ENCODE assay signal across 15 cellular contexts in the genomic region with DNA sequence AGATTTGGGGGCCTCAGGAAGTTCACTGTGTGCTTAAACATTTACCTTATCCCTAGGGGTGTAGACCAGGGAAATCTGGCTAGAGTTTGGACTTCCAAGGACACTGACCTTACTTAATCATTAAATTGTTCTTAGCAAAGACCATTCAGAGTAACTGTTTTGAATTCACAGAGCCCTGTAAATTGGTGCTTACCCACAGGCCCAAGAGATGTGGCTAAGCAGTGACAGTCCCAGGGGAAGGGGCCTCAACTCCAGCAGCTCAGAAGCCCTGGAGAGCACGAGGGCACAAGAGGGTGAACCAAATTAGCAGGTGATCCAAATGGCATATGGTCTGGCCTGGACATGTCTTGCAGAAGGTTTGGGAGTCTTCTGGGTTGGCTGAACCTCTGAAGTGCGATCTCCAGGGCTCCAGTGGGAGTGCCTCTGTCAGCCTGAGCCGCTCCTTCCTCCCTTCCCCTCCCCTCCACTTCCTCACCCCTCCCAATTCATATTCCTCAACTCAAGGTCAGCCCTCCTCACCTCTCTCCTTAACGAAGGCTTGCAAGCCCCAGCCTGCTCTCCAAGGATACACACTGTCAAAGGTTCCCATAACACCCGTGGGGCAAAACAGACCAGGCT. TPM values are rescaled to one million over a fixed set of nuclear protein-coding genes. Genes with fewer than 3 reads are reported as not detected.
A peak's percentile ranks its signal among the peaks of the same experiment; 100 is the strongest.
DNase-seq lines count a peak whose midpoint lies in the region; ATAC-seq, FAIRE-seq and TF ChIP-seq lines count a peak whose summit lies in the region.
"Had no signal": no experiment of that assay in that cellular context is flagged by ENCODE, and none has a peak within 500 bp of the region (broad histone marks: within the 10 kb centered on the region; RNA-seq: fewer than 3 reads in every experiment).

No MANE protein-coding gene starts in this region.

- H3K36me3 ChIP-seq in HepG2 (replicated peaks in 1 of 2; ENCODE audit: control insufficient read depth in 1 of 2, insufficient read depth in 2 of 2, low read length in 2 of 2), result no peaks in the 10 kb centered on the region
- peaks cover 3% of the 10 kb centered on the region for H3K36me3 ChIP-seq in suprapubic skin

- TF ChIP-seq CTCF in VCaP (conservative IDR thresholded peaks at IDR 0.05) (no peak), HepG2 (CRISPR knock-in tag; IDR thresholded peaks at IDR 0.05) (no peak), suprapubic skin (IDR thresholded peaks at IDR 0.05) (no peak)

- BruUV-seq in HepG2 (replicated peaks; lab: Mats Ljungman, UMichigan), result no TSS peak

- TF ChIP-seq POLR2A in HepG2 (IDR thresholded peaks at IDR 0.05; ENCODE audit: insufficient read depth in 1 of 2, low read depth in 2 of 2, low read length in 2 of 2) (peak in 1 of 2 experiments; percentile 36; a peak in 1 of 4 replicates), suprapubic skin (IDR thresholded peaks at IDR 0.05) (no peak)

- H3K27ac ChIP-seq in VCaP (peak overlapping the region; percentile 97; the same call in 1 of the 2 replicates), HepG2 (ENCODE audit: extremely low read length, insufficient read depth, low read length) (peak overlapping the region; percentile 76), suprapubic skin (peak overlapping the region; percentile 64)
- H3K27ac ChIP-seq: psoas muscle had no signal

- CTCF ChIA-PET in HepG2 (lab: Yijun Ruan, JAX; ENCODE audit: low intra/inter-chr PET ratio, low total read pairs), result no interaction called here

- H3K27me3 ChIP-seq in HepG2 (ENCODE audit: control insufficient read depth in 1 of 2, insufficient read depth in 2 of 2, low read length in 2 of 2), result no peaks in the 10 kb centered on the region; a peak in 1 of 5 replicates
- H3K27me3 ChIP-seq in suprapubic skin, result no peaks in the 10 kb centered on the region

- POLR2A ChIA-PET in HepG2 (lab: Yijun Ruan, JAX), result interaction anchor here (1.0 kb wide), 1 partner anchor 9 kb away, joined by 4 read pairs; no protein-coding TSS in a partner anchor

- DNase-seq in HPDE6-E6E7 (ENCODE audit: extremely low spot score) (peak; percentile 71), HepG2 (ENCODE audit: low spot score) (peak; percentile 75), suprapubic skin (ENCODE audit: low spot score in 2 of 2) (no peak), anterior cingulate cortex (lab: John Stamatoyannopoulos, UW) (no peak)
- DNase-seq: activated CD4-positive, alpha-beta T cell treated with anti-CD3 and anti-CD28 coated beads, Interleukin-2, amount 10 ng/mL, durations not matched to agents 7 days and 5 days; activated T-cell treated with anti-CD3 and anti-CD28 coated beads, Interleukin-2, amount 50 U/mL, for 72 hours; amniotic stem cell; midbrain; NCI-H345 had no signal

- TF ChIP-seq EP300 in HepG2 (IDR thresholded peaks at IDR 0.05; ENCODE audit: low read depth in 2 of 2, low read length in 2 of 2) (peak in 1 of 2 experiments; percentile 73; a peak in 2 of 4 replicates), HepG2 (CRISPR knock-in tag; IDR thresholded peaks at IDR 0.05; ENCODE audit: borderline replicate concordance) (no peak), suprapubic skin (IDR thresholded peaks at IDR 0.05) (no peak)

- TF ChIP-seq RAD21 in HepG2 (CRISPR knock-in tag; IDR thresholded peaks at IDR 0.05), result no peak

- H2AFZ ChIP-seq in HepG2 (ENCODE audit: low read length), result no peak overlapping the region

- in situ Hi-C loops in HepG2 (cut with HindIII; ENCODE audit: extremely low pct_ligation_motif_present, low pct_unique_long_range_greater_than_20kb), result no loop called here

- H3K4me2 ChIP-seq in HepG2 (ENCODE audit: low read depth, low read length), result peak overlapping the region; percentile 81

- H3K9ac ChIP-seq in HepG2 (ENCODE audit: insufficient read depth, low read depth, low read length), result peak overlapping the region; percentile 31

- no peaks in the 10 kb centered on the region for H4K20me1 ChIP-seq in HepG2 (ENCODE audit: insufficient read depth, low read length)

- WGBS in HepG2 (ENCODE audit: low lambda C conversion rate), result 3% methylated on average over 5 of the region's 5 CpGs
- 26% methylated on average over 5 of the region's 5 CpGs for WGBS in suprapubic skin

- FAIRE-seq in HepG2 (lab: Jason Lieb, UNC), result peak; percentile 79
- FAIRE-seq: H54 had no signal

- H3K4me1 ChIP-seq in HepG2 (ENCODE audit: insufficient read depth, low read length) (peaks cover 90% of the 10 kb centered on the region), suprapubic skin (peaks cover 67% of the 10 kb centered on the region)

- H3K9me3 ChIP-seq in HepG2 (ENCODE audit: low read length) (no peaks in the 10 kb centered on the region), suprapubic skin (no peaks in the 10 kb centered on the region)
- H3K9me3 ChIP-seq: psoas muscle had no signal

- intact Hi-C loops in HepG2 (cut with micrococcal nuclease; ENCODE audit: unreplicated experiment), result no loop called here

- H3K4me3 ChIP-seq in HepG2 (replicated peaks in 1 of 3; ENCODE audit: insufficient read depth in 1 of 3, low read depth in 2 of 3, low read length in 3 of 3) (peak overlapping the region; percentile 15 to 56 (median 31); a peak in 5 of 6 replicates), suprapubic skin (no peak overlapping the region)
- H3K4me3 ChIP-seq: psoas muscle had no signal

- peaks cover 22% of the 10 kb centered on the region for H3K79me2 ChIP-seq in HepG2 (ENCODE audit: insufficient read depth, low read length)

- ATAC-seq in HepG2, result peak; percentile 12
- no peak for ATAC-seq in HG03520 (IDR thresholded peaks at IDR 0.05; ENCODE audit: unreplicated experiment)
- ATAC-seq in GM19035 (IDR thresholded peaks at IDR 0.05; ENCODE audit: unreplicated experiment), result no peak
- ATAC-seq: activated T-cell treated with anti-CD3 and anti-CD28 coated beads, Interleukin-2, amount 50 U/mL, for 72 hours; psoas muscle; stimulated activated effector memory CD8-positive, alpha-beta T cell treated with anti-CD3 and anti-CD28 coated beads, Interleukin-12 subunit alpha, Interleukin-12 subunit beta, amount 100 ng/mL, for 72 hours had no signal

RNA-seq across cellular contexts. Expression of gene PAQR7, which starts 4.3 kb away (rescaled TPM):
- total RNA-seq in HepG2 (2016; rRNA removed; fragmentation: Illumina TruSeq; extraction: Trizol) (6.0 and 13.2 TPM in 2 replicates), suprapubic skin (10 to 100 TPM; 14.3 to 20.9 (median 16.6) TPM)
- total RNA-seq in HepG2 (2016; cell fraction: cytosol; rRNA removed; fragmentation: Illumina TruSeq; extraction: Trizol; ENCODE audit: low read depth), result 4.1 and 4.7 TPM in 2 replicates
- 6.2 and 13.0 TPM in 2 replicates for total RNA-seq in HepG2 (2016; cell fraction: insoluble cytoplasmic fraction; rRNA removed; fragmentation: Illumina TruSeq; extraction: Trizol)
- 10.2 and 10.4 TPM in 2 replicates for total RNA-seq in HepG2 (2016; cell fraction: membrane; rRNA removed; fragmentation: Illumina TruSeq; extraction: Trizol)
- total RNA-seq in HepG2 (2016; cell fraction: nucleus; rRNA removed; fragmentation: Illumina TruSeq; extraction: Trizol), result 8.2 and 9.4 TPM in 2 replicates
- 16.6 and 20.2 TPM in 2 replicates for polyA plus RNA-seq in HepG2 (2011; rRNA removed)
- 19.1 and 22.5 TPM in 2 replicates for polyA plus RNA-seq in HepG2 (2011; cell fraction: cytosol; rRNA removed)
- polyA plus RNA-seq in HepG2 (2011; cell fraction: nucleus; rRNA removed), result 17.0 and 18.5 TPM in 2 replicates
- 13.9 and 14.2 TPM in 2 replicates for polyA plus RNA-seq in HepG2 (2012)
- 2.4 TPM in 2 replicates for polyA plus RNA-seq in HepG2 (2016; cell fraction: cytosol; fragmentation: Illumina TruSeq; extraction: Trizol; ENCODE audit: low read depth)
- polyA plus RNA-seq in HepG2 (2016; cell fraction: insoluble cytoplasmic fraction; fragmentation: Illumina TruSeq; extraction: Trizol; ENCODE audit: low read depth), result 4.5 and 5.3 TPM in 2 replicates
- polyA plus RNA-seq in HepG2 (2016; cell fraction: membrane; fragmentation: Illumina TruSeq; extraction: Trizol; ENCODE audit: low read depth), result 5.2 and 5.6 TPM in 2 replicates
- 19.6 and 20.2 TPM in 2 replicates for polyA plus RNA-seq in HepG2 (2016; cell fraction: nucleus; fragmentation: Illumina TruSeq; extraction: Trizol; ENCODE audit: insufficient read depth, low read depth)
- polyA minus RNA-seq in HepG2 (2011; rRNA and poly(A)+ RNA removed; ENCODE audit: low replicate concordance), result 21.8 and 127 TPM in 2 replicates
- polyA minus RNA-seq in HepG2 (2011; cell fraction: cytosol; rRNA and poly(A)+ RNA removed), result 28.0 and 29.7 TPM in 2 replicates
- 6.8 and 10.7 TPM in 2 replicates for polyA minus RNA-seq in HepG2 (2011; cell fraction: nucleus; rRNA and poly(A)+ RNA removed)

RNA-seq across cellular contexts. Expression of gene AUNIP, which starts 11.9 kb away (rescaled TPM):
- total RNA-seq in HepG2 (2016; rRNA removed; fragmentation: Illumina TruSeq; extraction: Trizol) (12.3 and 12.8 TPM in 2 replicates), suprapubic skin (under 1 TPM in 3 of 4 donors, not detected in 1; 0.26 to 0.89 (median 0.49) TPM)
- 5.7 TPM in 2 replicates for total RNA-seq in HepG2 (2016; cell fraction: cytosol; rRNA removed; fragmentation: Illumina TruSeq; extraction: Trizol; ENCODE audit: low read depth)
- 12.6 and 14.1 TPM in 2 replicates for total RNA-seq in HepG2 (2016; cell fraction: insoluble cytoplasmic fraction; rRNA removed; fragmentation: Illumina TruSeq; extraction: Trizol)
- total RNA-seq in HepG2 (2016; cell fraction: membrane; rRNA removed; fragmentation: Illumina TruSeq; extraction: Trizol), result 10.9 and 11.6 TPM in 2 replicates
- total RNA-seq in HepG2 (2016; cell fraction: nucleus; rRNA removed; fragmentation: Illumina TruSeq; extraction: Trizol), result 10.2 and 12.0 TPM in 2 replicates
- polyA plus RNA-seq in HepG2 (2011; rRNA removed), result 2.4 and 3.8 TPM in 2 replicates
- 2.0 and 2.5 TPM in 2 replicates for polyA plus RNA-seq in HepG2 (2011; cell fraction: cytosol; rRNA removed)
- 2.3 TPM in 2 replicates for polyA plus RNA-seq in HepG2 (2011; cell fraction: nucleus; rRNA removed)
- polyA plus RNA-seq in HepG2 (2012), result 1.4 and 2.3 TPM in 2 replicates
- polyA plus RNA-seq in HepG2 (2016; cell fraction: cytosol; fragmentation: Illumina TruSeq; extraction: Trizol; ENCODE audit: low read depth), result 2.5 and 3.0 TPM in 2 replicates
- 12.7 and 13.5 TPM in 2 replicates for polyA plus RNA-seq in HepG2 (2016; cell fraction: insoluble cytoplasmic fraction; fragmentation: Illumina TruSeq; extraction: Trizol; ENCODE audit: low read depth)
- polyA plus RNA-seq in HepG2 (2016; cell fraction: membrane; fragmentation: Illumina TruSeq; extraction: Trizol; ENCODE audit: low read depth), result 4.7 and 4.8 TPM in 2 replicates
- 7.1 and 8.3 TPM in 2 replicates for polyA plus RNA-seq in HepG2 (2016; cell fraction: nucleus; fragmentation: Illumina TruSeq; extraction: Trizol; ENCODE audit: insufficient read depth, low read depth)
- polyA minus RNA-seq in HepG2 (2011; rRNA and poly(A)+ RNA removed; ENCODE audit: low replicate concordance), result 4.6 and 20.8 TPM in 2 replicates
- polyA minus RNA-seq in HepG2 (2011; cell fraction: cytosol; rRNA and poly(A)+ RNA removed), result 2.7 and 3.9 TPM in 2 replicates
- 5.7 and 7.3 TPM in 2 replicates for polyA minus RNA-seq in HepG2 (2011; cell fraction: nucleus; rRNA and poly(A)+ RNA removed)

RNA-seq across cellular contexts. Expression of gene STMN1, which starts 35.0 kb away (rescaled TPM):
- 409 and 618 TPM in 2 replicates for total RNA-seq in HepG2 (2016; rRNA removed; fragmentation: Illumina TruSeq; extraction: Trizol)
- total RNA-seq in HepG2 (2016; cell fraction: cytosol; rRNA removed; fragmentation: Illumina TruSeq; extraction: Trizol; ENCODE audit: low read depth), result 56.4 and 56.9 TPM in 2 replicates
- total RNA-seq in HepG2 (2016; cell fraction: insoluble cytoplasmic fraction; rRNA removed; fragmentation: Illumina TruSeq; extraction: Trizol), result 416 and 627 TPM in 2 replicates
- 77.5 and 91.5 TPM in 2 replicates for total RNA-seq in HepG2 (2016; cell fraction: membrane; rRNA removed; fragmentation: Illumina TruSeq; extraction: Trizol)
- 147 and 152 TPM in 2 replicates for total RNA-seq in HepG2 (2016; cell fraction: nucleus; rRNA removed; fragmentation: Illumina TruSeq; extraction: Trizol)
- polyA plus RNA-seq in HepG2 (2011; rRNA removed), result 27.3 and 45.9 TPM in 2 replicates
- 14.4 and 19.7 TPM in 2 replicates for polyA plus RNA-seq in HepG2 (2011; cell fraction: cytosol; rRNA removed)
- 19.5 and 20.7 TPM in 2 replicates for polyA plus RNA-seq in HepG2 (2011; cell fraction: nucleus; rRNA removed)
- 58.4 and 155 TPM in 2 replicates for polyA plus RNA-seq in HepG2 (2012)
- 80.3 and 82.5 TPM in 2 replicates for polyA plus RNA-seq in HepG2 (2016; cell fraction: cytosol; fragmentation: Illumina TruSeq; extraction: Trizol; ENCODE audit: low read depth)
- 774 and 823 TPM in 2 replicates for polyA plus RNA-seq in HepG2 (2016; cell fraction: insoluble cytoplasmic fraction; fragmentation: Illumina TruSeq; extraction: Trizol; ENCODE audit: low read depth)
- 86.8 and 89.3 TPM in 2 replicates for polyA plus RNA-seq in HepG2 (2016; cell fraction: membrane; fragmentation: Illumina TruSeq; extraction: Trizol; ENCODE audit: low read depth)
- 316 and 323 TPM in 2 replicates for polyA plus RNA-seq in HepG2 (2016; cell fraction: nucleus; fragmentation: Illumina TruSeq; extraction: Trizol; ENCODE audit: insufficient read depth, low read depth)
- polyA minus RNA-seq in HepG2 (2011; rRNA and poly(A)+ RNA removed; ENCODE audit: low replicate concordance), result 11.3 and 32.5 TPM in 2 replicates
- 18.3 and 20.7 TPM in 2 replicates for polyA minus RNA-seq in HepG2 (2011; cell fraction: cytosol; rRNA and poly(A)+ RNA removed)
- polyA minus RNA-seq in HepG2 (2011; cell fraction: nucleus; rRNA and poly(A)+ RNA removed), result 22.0 and 32.7 TPM in 2 replicates
- 10 to 100 TPM; 21.8 to 33.6 (median 28.1) TPM for total RNA-seq in suprapubic skin

RNA-seq across cellular contexts. Expression of gene MTFR1L, which starts 51.4 kb away (rescaled TPM):
- total RNA-seq in HepG2 (2016; rRNA removed; fragmentation: Illumina TruSeq; extraction: Trizol), result 38.0 and 47.5 TPM in 2 replicates
- 28.2 and 30.9 TPM in 2 replicates for total RNA-seq in HepG2 (2016; cell fraction: cytosol; rRNA removed; fragmentation: Illumina TruSeq; extraction: Trizol; ENCODE audit: low read depth)
- total RNA-seq in HepG2 (2016; cell fraction: insoluble cytoplasmic fraction; rRNA removed; fragmentation: Illumina TruSeq; extraction: Trizol), result 40.1 and 47.2 TPM in 2 replicates
- total RNA-seq in HepG2 (2016; cell fraction: membrane; rRNA removed; fragmentation: Illumina TruSeq; extraction: Trizol), result 56.8 and 65.1 TPM in 2 replicates
- total RNA-seq in HepG2 (2016; cell fraction: nucleus; rRNA removed; fragmentation: Illumina TruSeq; extraction: Trizol), result 25.8 and 26.4 TPM in 2 replicates
- 55.7 and 68.1 TPM in 2 replicates for polyA plus RNA-seq in HepG2 (2011; rRNA removed)
- polyA plus RNA-seq in HepG2 (2011; cell fraction: cytosol; rRNA removed), result 36.1 and 44.8 TPM in 2 replicates
- polyA plus RNA-seq in HepG2 (2011; cell fraction: nucleus; rRNA removed), result 196 and 210 TPM in 2 replicates
- polyA plus RNA-seq in HepG2 (2012), result 39.2 and 42.0 TPM in 2 replicates
- polyA plus RNA-seq in HepG2 (2016; cell fraction: cytosol; fragmentation: Illumina TruSeq; extraction: Trizol; ENCODE audit: low read depth), result 28.1 and 35.4 TPM in 2 replicates
- 45.3 and 52.8 TPM in 2 replicates for polyA plus RNA-seq in HepG2 (2016; cell fraction: insoluble cytoplasmic fraction; fragmentation: Illumina TruSeq; extraction: Trizol; ENCODE audit: low read depth)
- 52.1 and 54.5 TPM in 2 replicates for polyA plus RNA-seq in HepG2 (2016; cell fraction: membrane; fragmentation: Illumina TruSeq; extraction: Trizol; ENCODE audit: low read depth)
- 60.6 and 65.4 TPM in 2 replicates for polyA plus RNA-seq in HepG2 (2016; cell fraction: nucleus; fragmentation: Illumina TruSeq; extraction: Trizol; ENCODE audit: insufficient read depth, low read depth)
- 29.8 and 53.8 TPM in 2 replicates for polyA minus RNA-seq in HepG2 (2011; rRNA and poly(A)+ RNA removed; ENCODE audit: low replicate concordance)
- 18.0 and 18.1 TPM in 2 replicates for polyA minus RNA-seq in HepG2 (2011; cell fraction: cytosol; rRNA and poly(A)+ RNA removed)
- polyA minus RNA-seq in HepG2 (2011; cell fraction: nucleus; rRNA and poly(A)+ RNA removed), result 23.8 and 32.3 TPM in 2 replicates
- total RNA-seq in suprapubic skin, result 10 to 100 TPM; 35.2 to 79.3 (median 48.1) TPM

Comparison
In these comparisons a context has a peak if more than half of its experiments do, and no peak if none do; other contexts are left out.
1. DNase-seq: peak in HPDE6-E6E7 (single experiment) and HepG2 (single experiment); none in suprapubic skin (0 of 2) and anterior cingulate cortex (0 of 58).
2. Peak in every context shown above with its lines, with median percentiles within 50 percentile points of each other: H3K27ac ChIP-seq.